Comparison of ENCODE assay signal across 16 cellular contexts in the genomic region with DNA sequence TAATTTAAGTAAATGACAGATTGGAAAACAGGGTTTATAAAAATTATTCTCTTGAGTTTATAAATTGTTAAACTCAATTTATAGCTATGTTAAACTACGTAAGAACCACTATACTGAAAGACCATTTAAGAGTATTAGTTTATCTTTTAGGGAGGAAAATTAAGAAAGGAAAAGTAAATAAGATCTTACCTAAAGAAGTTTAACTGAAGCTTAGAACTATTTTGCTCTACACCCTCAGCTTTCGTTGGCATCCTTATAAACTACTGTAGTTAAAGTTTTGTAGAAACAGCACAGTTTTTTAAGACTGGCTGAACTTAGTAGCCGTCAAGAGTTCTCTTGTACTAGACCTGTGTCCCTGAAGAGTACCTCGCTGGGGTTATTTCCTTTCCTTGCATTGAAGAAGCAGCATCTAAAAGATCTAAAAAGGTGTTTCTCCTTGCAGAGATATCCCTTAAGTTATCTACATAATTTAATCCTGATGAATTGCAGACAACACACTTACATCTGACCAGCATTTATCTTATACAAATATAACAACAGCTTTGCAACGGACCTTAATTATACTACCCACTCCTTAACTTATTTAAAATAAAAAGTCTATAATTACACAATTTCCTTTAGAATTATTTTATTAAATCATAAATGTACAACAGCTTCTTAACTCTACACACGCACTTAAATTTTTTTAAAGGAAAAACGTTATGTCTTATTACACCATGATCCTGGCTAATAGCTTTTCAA. TPM values are rescaled to one million over a fixed set of nuclear protein-coding genes. Genes with fewer than 3 reads are reported as not detected.
A peak's percentile ranks its signal among the peaks of the same experiment; 100 is the strongest.
DNase-seq lines count a peak whose midpoint lies in the region; ATAC-seq, FAIRE-seq and TF ChIP-seq lines count a peak whose summit lies in the region.
"Had no signal": no experiment of that assay in that cellular context is flagged by ENCODE, and none has a peak within 500 bp of the region (broad histone marks: within the 10 kb centered on the region; RNA-seq: fewer than 3 reads in every experiment).

No MANE protein-coding gene starts in this region.

- TF ChIP-seq POLR2A in NB4 (IDR thresholded peaks at IDR 0.05; ENCODE audit: extremely low read depth, insufficient read length) = no peak
- TF ChIP-seq POLR2A in suprapubic skin (IDR thresholded peaks at IDR 0.05) = no peak
- no peak; the same call in 1 of the 2 replicates for TF ChIP-seq POLR2A in GM12891 (IDR thresholded peaks at IDR 0.05; ENCODE audit: low read depth, low read length)

- peaks cover 41% of the 10 kb centered on the region for H3K4me1 ChIP-seq in suprapubic skin

- WGBS in suprapubic skin = 79% methylated on average over 7 of the region's 7 CpGs

- H3K27me3 Mint-ChIP-seq in T-helper 2 cell treated with Interferon-gamma antibody and Interleukin-4, amounts not matched to agents 5 μg/mL and 100 μg/mL, for 36 hours (ENCODE audit: low read depth) = no peaks in the 10 kb centered on the region
- peaks cover 10% of the 10 kb centered on the region for H3K27me3 Mint-ChIP-seq in activated naive CD8-positive, alpha-beta T cell treated with anti-CD3 and anti-CD28 coated beads for 36 hours
- no peaks in the 10 kb centered on the region for H3K27me3 Mint-ChIP-seq in nephron (ENCODE audit: low read depth)

- peak overlapping the region; percentile 32 for H3K4me3 Mint-ChIP-seq in T-helper 2 cell treated with Interferon-gamma antibody and Interleukin-4, amounts not matched to agents 5 μg/mL and 100 μg/mL, for 36 hours
- peak overlapping the region; percentile 8 for H3K4me3 Mint-ChIP-seq in activated naive CD8-positive, alpha-beta T cell treated with anti-CD3 and anti-CD28 coated beads for 36 hours
- H3K4me3 Mint-ChIP-seq in nephron = no peak overlapping the region
- H3K4me3 Mint-ChIP-seq: CD14-positive monocyte had no signal

- no peak for TF ChIP-seq EP300 in suprapubic skin (IDR thresholded peaks at IDR 0.05)

- H3K4me1 Mint-ChIP-seq in T-helper 2 cell treated with Interferon-gamma antibody and Interleukin-4, amounts not matched to agents 5 μg/mL and 100 μg/mL, for 36 hours (ENCODE audit: low read depth) = peaks cover 76% of the 10 kb centered on the region
- H3K4me1 Mint-ChIP-seq in activated naive CD8-positive, alpha-beta T cell treated with anti-CD3 and anti-CD28 coated beads for 36 hours = peaks cover 91% of the 10 kb centered on the region
- H3K4me1 Mint-ChIP-seq in nephron = peaks cover 37% of the 10 kb centered on the region

- H3K9me3 Mint-ChIP-seq in T-helper 2 cell treated with Interferon-gamma antibody and Interleukin-4, amounts not matched to agents 5 μg/mL and 100 μg/mL, for 36 hours = no peaks in the 10 kb centered on the region
- no peaks in the 10 kb centered on the region for H3K9me3 Mint-ChIP-seq in activated naive CD8-positive, alpha-beta T cell treated with anti-CD3 and anti-CD28 coated beads for 36 hours
- no peaks in the 10 kb centered on the region for H3K9me3 Mint-ChIP-seq in nephron
- H3K9me3 Mint-ChIP-seq: CD14-positive monocyte had no signal

- no peak overlapping the region for H3K27ac Mint-ChIP-seq in T-helper 2 cell treated with Interferon-gamma antibody and Interleukin-4, amounts not matched to agents 5 μg/mL and 100 μg/mL, for 36 hours
- peak overlapping the region; percentile 91 for H3K27ac Mint-ChIP-seq in activated naive CD8-positive, alpha-beta T cell treated with anti-CD3 and anti-CD28 coated beads for 36 hours
- H3K27ac Mint-ChIP-seq in nephron = peak overlapping the region; percentile 10 to 36 (median 26)

- H3K36me3 Mint-ChIP-seq in T-helper 2 cell treated with Interferon-gamma antibody and Interleukin-4, amounts not matched to agents 5 μg/mL and 100 μg/mL, for 36 hours (ENCODE audit: low read depth) = peaks cover 93% of the 10 kb centered on the region
- peaks cover 96% of the 10 kb centered on the region for H3K36me3 Mint-ChIP-seq in activated naive CD8-positive, alpha-beta T cell treated with anti-CD3 and anti-CD28 coated beads for 36 hours
- peaks cover 92% of the 10 kb centered on the region for H3K36me3 Mint-ChIP-seq in nephron (ENCODE audit: low read depth)

- DNase-seq in T-helper 2 cell treated with Interferon-gamma antibody and Interleukin-4, amounts not matched to agents 5 μg/mL and 100 μg/mL, for 36 hours (ENCODE audit: low spot score) = no peak
- DNase-seq in T-helper 2 cell (no peak), NB4 (ENCODE audit: low read depth) (no peak), suprapubic skin (ENCODE audit: low spot score in 2 of 2) (no peak), GM12891 (ENCODE audit: insufficient read length, low spot score) (no peak)
- no peak for DNase-seq in activated naive CD8-positive, alpha-beta T cell treated with anti-CD3 and anti-CD28 coated beads for 36 hours
- DNase-seq: cerebellar nuclear complex; lower lobe of right lung; NCI-H187; stimulated activated CD4-positive, alpha-beta T cell treated with anti-CD3 and anti-CD28 coated beads, Interleukin-1b, Interleukin-23, amount 100 ng/mL, for 48 hours; transverse colon had no signal

- H3K27ac ChIP-seq in suprapubic skin = no peak overlapping the region
- H3K27ac ChIP-seq: lower lobe of right lung, SJSA1, transverse colon had no signal

- peaks cover 79% of the 10 kb centered on the region for H3K36me3 ChIP-seq in suprapubic skin

- H3K4me3 ChIP-seq in NB4 (ENCODE audit: low read depth, low read length) (peak overlapping the region; percentile 3), suprapubic skin (no peak overlapping the region)
- H3K4me3 ChIP-seq: lower lobe of right lung, SJSA1, transverse colon had no signal

- H3K9me3 ChIP-seq in suprapubic skin = no peaks in the 10 kb centered on the region
- H3K9me3 ChIP-seq: lower lobe of right lung, SJSA1, transverse colon had no signal

- ATAC-seq in GM18870 (IDR thresholded peaks at IDR 0.05; ENCODE audit: unreplicated experiment) = no peak
- ATAC-seq: lower lobe of right lung had no signal

- no peaks in the 10 kb centered on the region for H3K27me3 ChIP-seq in suprapubic skin
- H3K27me3 ChIP-seq: transverse colon had no signal

- TF ChIP-seq CTCF in NB4 (IDR thresholded peaks at IDR 0.05; ENCODE audit: low read depth, low read length) = no peak
- no peak for TF ChIP-seq CTCF in nephron (IDR thresholded peaks at IDR 0.05; ENCODE audit: unreplicated experiment in 3 of 3)
- TF ChIP-seq CTCF in suprapubic skin (IDR thresholded peaks at IDR 0.05) = no peak

- FAIRE-seq in GM12891 (lab: Jason Lieb, UNC) = no peak
- FAIRE-seq: H54 had no signal

TF ChIP-seq in GM12891, 5 proteins besides CTCF, POLR2A, EP300 and RAD21:
- TF ChIP-seq POU2F2 (IDR thresholded peaks at IDR 0.05; ENCODE audit: low read depth, low read length) (no peak), POLR2AphosphoS5 (IDR thresholded peaks at IDR 0.05; ENCODE audit: low read depth, low read length) (no peak), TAF1 (IDR thresholded peaks at IDR 0.05; ENCODE audit: low read depth, low read length) (no peak), PAX5 (IDR thresholded peaks at IDR 0.05; ENCODE audit: insufficient read depth, low read length, severe bottlenecking) (no peak), SPI1 (IDR thresholded peaks at IDR 0.05; ENCODE audit: low read depth, low read length) (no peak)

RNA-seq across cellular contexts. Expression of a gene that starts 9.1 kb away (rescaled TPM):
- 100 to 1,000 TPM; 968 to 975 TPM for total RNA-seq in activated naive CD8-positive, alpha-beta T cell treated with anti-CD3 and anti-CD28 coated beads for 36 hours
- 100 to 1,000 TPM in 3 of 4 donors, 10 to 100 TPM in 1; 88.2 to 228 (median 137) TPM for total RNA-seq in suprapubic skin
- 848 TPM for polyA plus RNA-seq in GM12891 (2012; ENCODE audit: low read depth, missing spikeins)

RNA-seq across cellular contexts. Expression of a gene that starts 10.1 kb away (rescaled TPM):
- total RNA-seq in activated naive CD8-positive, alpha-beta T cell treated with anti-CD3 and anti-CD28 coated beads for 36 hours = 100 to 1,000 TPM; 366 to 370 TPM
- 10 to 100 TPM; 42.3 to 81.7 (median 44.7) TPM for total RNA-seq in suprapubic skin
- 172 TPM for polyA plus RNA-seq in GM12891 (2012; ENCODE audit: low read depth, missing spikeins)

RNA-seq across cellular contexts. Expression of a gene that starts 39.4 kb away (rescaled TPM):
- 10 to 100 TPM; 35.2 to 35.3 TPM for total RNA-seq in activated naive CD8-positive, alpha-beta T cell treated with anti-CD3 and anti-CD28 coated beads for 36 hours
- 10 to 100 TPM; 14.1 to 36.3 (median 19.7) TPM for total RNA-seq in suprapubic skin
- polyA plus RNA-seq in GM12891 (2012; ENCODE audit: low read depth, missing spikeins) = 7.2 TPM

Comparison
In these comparisons a context has a peak if more than half of its experiments do, and no peak if none do; other contexts are left out.
1. H3K4me3 Mint-ChIP-seq: peak in T-helper 2 cell treated with Interferon-gamma antibody and Interleukin-4, amounts not matched to agents 5 μg/mL and 100 μg/mL, for 36 hours (single experiment) and activated naive CD8-positive, alpha-beta T cell treated with anti-CD3 and anti-CD28 coated beads for 36 hours (single experiment); none in nephron (0 of 3).
2. RNA of a gene that starts 9.1 kb away (total RNA-seq): 968 to 975 TPM in activated naive CD8-positive, alpha-beta T cell treated with anti-CD3 and anti-CD28 coated beads for 36 hours; 88.2 to 228 TPM in suprapubic skin; every median in the first group is over 4 times any median in the second.
3. RNA of a gene that starts 10.1 kb away (total RNA-seq): 366 to 370 TPM in activated naive CD8-positive, alpha-beta T cell treated with anti-CD3 and anti-CD28 coated beads for 36 hours; 42.3 to 81.7 TPM in suprapubic skin; every median in the first group is over 4 times any median in the second.